19 cellular contexts compared by ENCODE assay signal in the genomic region with DNA sequence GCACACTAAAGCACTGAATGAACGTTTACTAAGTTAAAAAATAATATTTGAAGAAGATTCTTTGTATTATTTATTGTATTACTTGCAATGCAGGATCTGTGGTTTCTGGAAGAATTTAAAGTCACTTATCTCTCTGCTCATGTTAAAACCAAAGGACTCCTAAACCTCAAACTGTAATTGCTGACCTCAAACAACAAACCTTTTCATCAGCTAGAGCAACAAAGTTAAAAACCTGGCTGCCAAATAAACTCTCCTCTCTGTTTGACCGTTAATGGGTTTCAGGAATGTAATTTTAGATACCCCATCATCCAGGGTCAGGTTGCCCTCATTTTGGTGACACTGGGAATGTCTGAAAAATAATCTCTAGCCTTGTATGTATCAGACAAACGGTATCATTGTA.
A peak's percentile ranks its signal among the peaks of the same experiment; 100 is the strongest.
DNase-seq lines count a peak whose midpoint lies in the region; ATAC-seq, FAIRE-seq and TF ChIP-seq lines count a peak whose summit lies in the region.
"Had no signal": no experiment of that assay in that cellular context is flagged by ENCODE, and none has a peak within 500 bp of the region (broad histone marks: within the 10 kb centered on the region; RNA-seq: fewer than 3 reads in every experiment).

No MANE protein-coding gene starts in this region.

- no peaks in the 10 kb centered on the region for H3K36me3 ChIP-seq in mesenchymal stem cell (ENCODE audit: control insufficient read depth in 1 of 2, insufficient read depth in 2 of 2, low read depth in 1 of 2, low read length in 2 of 2)

- no peak overlapping the region for H3K18ac ChIP-seq in mesenchymal stem cell (ENCODE audit: low read depth in 1 of 2, low read length in 2 of 2)

- FAIRE-seq in urothelium cell line (lab: Jason Lieb, UNC) (peak; percentile 89), HTR-8/SVneo (lab: Jason Lieb, UNC) (no peak)
- FAIRE-seq: GM18507 had no signal

- no peaks in the 10 kb centered on the region for H3K79me1 ChIP-seq in mesenchymal stem cell (replicated peaks; ENCODE audit: low read length, poor library complexity, severe bottlenecking)

- WGBS in mesenchymal stem cell = no CpG with 5 or more reads among the region's 3 CpGs

- peak overlapping the region; percentile 99 for H3K27ac ChIP-seq in mesenchymal stem cell (ENCODE audit: low read length, poor library complexity, severe bottlenecking)
- H3K27ac ChIP-seq: epithelial cell of prostate had no signal

- no peak overlapping the region for H3K4ac ChIP-seq in mesenchymal stem cell (ENCODE audit: low read depth in 1 of 2, low read length in 2 of 2)

- intact Hi-C loops in posterior vena cava (cut with DNase I) = no loop called here

- H2BK120ac ChIP-seq in mesenchymal stem cell (ENCODE audit: low read depth, low read length) = no peak overlapping the region

- H3K9me3 ChIP-seq in mesenchymal stem cell (ENCODE audit: control insufficient read depth, low read length) = no peaks in the 10 kb centered on the region

- H2BK5ac ChIP-seq in mesenchymal stem cell (ENCODE audit: low read depth, low read length, poor library complexity, severe bottlenecking) = peak overlapping the region; percentile 79

- no peak overlapping the region for H3K14ac ChIP-seq in mesenchymal stem cell (ENCODE audit: low read length in 2 of 2)

- H3K23ac ChIP-seq in mesenchymal stem cell (ENCODE audit: low read length in 2 of 2) = no peak overlapping the region

- H3K9ac ChIP-seq in mesenchymal stem cell (ENCODE audit: low read length) = peak overlapping the region; percentile 67

- no peak overlapping the region for H2AFZ ChIP-seq in mesenchymal stem cell (ENCODE audit: low read depth, low read length)

- no peak overlapping the region for H4K8ac ChIP-seq in mesenchymal stem cell (ENCODE audit: low read length)

- no peak overlapping the region for H3K4me3 ChIP-seq in mesenchymal stem cell (ENCODE audit: insufficient read depth in 1 of 2, low read depth in 1 of 2, low read length in 2 of 2)

- no peak overlapping the region for H2BK15ac ChIP-seq in mesenchymal stem cell (ENCODE audit: low read depth, poor library complexity, severe bottlenecking)

- no peak overlapping the region for H4K91ac ChIP-seq in mesenchymal stem cell (ENCODE audit: low read length)

- DNase-seq in NCI-H2107 treated with DMSO at 0.1 percent for 48 hours (lab: John Stamatoyannopoulos, UW; ENCODE audit: unreplicated experiment) = peak; percentile 83
- no peak for DNase-seq in NCI-H2107 (lab: John Stamatoyannopoulos, UW)
- no peak for DNase-seq in mesenchymal stem cell
- no peak for DNase-seq in urothelium cell line (ENCODE audit: low spot score)
- no peak for DNase-seq in HTR-8/SVneo (ENCODE audit: insufficient read length, low spot score)
- no peak for DNase-seq in posterior vena cava (ENCODE audit: low spot score)
- no peak for DNase-seq in hippocampal formation (lab: John Stamatoyannopoulos, UW)
- DNase-seq: 8988T; activated CD4-positive, alpha-beta memory T cell treated with anti-CD3 and anti-CD28 coated beads, Interleukin-2, amount 10 ng/mL, durations not matched to agents 7 days and 5 days; activated T-cell treated with anti-CD3 and anti-CD28 coated beads, Interleukin-2, amount 50 U/mL, for 4 hours; dermis blood vessel endothelial cell; immature natural killer cell; NCI-H187 treated with DMSO at 0.1 percent for 48 hours; stimulated activated naive CD4-positive, alpha-beta T cell treated with Interleukin-2 at 50 U/mL for 16 hours had no signal

- peak overlapping the region; percentile 2 for H3K4me2 ChIP-seq in mesenchymal stem cell (ENCODE audit: low read length, poor library complexity, severe bottlenecking)

- ATAC-seq in SK-N-SH treated with all-trans-retinoic acid at 6 μM for 48 hours = peak; percentile 64; the same call in 2 of the 3 replicates
- ATAC-seq: activated naive CD4-positive, alpha-beta T cell treated with anti-CD3 and anti-CD28 coated beads, Interleukin-2, amount 50 U/mL, for 72 hours; activated T-cell treated with anti-CD3 and anti-CD28 coated beads, Interleukin-2, amount 50 U/mL, for 4 hours; natural killer cell treated with Interleukin-12 subunit alpha and Interleukin-12 subunit beta and Interleukin-15 and Interleukin-18, amount 100 ng/mL, for 72 hours had no signal

- no peaks in the 10 kb centered on the region for H3K27me3 ChIP-seq in mesenchymal stem cell (ENCODE audit: control insufficient read depth in 1 of 2, insufficient read depth in 1 of 2, low read length in 2 of 2)

- peaks cover 7% of the 10 kb centered on the region for H3K4me1 ChIP-seq in mesenchymal stem cell (ENCODE audit: control insufficient read depth, insufficient read depth, low read depth, low read length)

- H2AK5ac ChIP-seq in mesenchymal stem cell (ENCODE audit: low read length, severe bottlenecking) = peak overlapping the region; percentile 89

- no peak overlapping the region for H2BK12ac ChIP-seq in mesenchymal stem cell (ENCODE audit: low read length in 2 of 2)

TF ChIP-seq in SK-N-SH treated with all-trans-retinoic acid at 6 μM for 48 hours, 23 proteins besides CTCF, POLR2A, EP300 and RAD21 (continues in another document):
- TF ChIP-seq RARB (CRISPR knock-in tag; IDR thresholded peaks at IDR 0.05) (no peak), ZNF70 (CRISPR knock-in tag; IDR thresholded peaks at IDR 0.05) (no peak), BACH2 (CRISPR knock-in tag; IDR thresholded peaks at IDR 0.05; ENCODE audit: borderline replicate concordance) (no peak), ARNTL (CRISPR knock-in tag; IDR thresholded peaks at IDR 0.05; ENCODE audit: borderline replicate concordance, low read depth) (no peak), TOX (CRISPR knock-in tag; IDR thresholded peaks at IDR 0.05; ENCODE audit: borderline replicate concordance) (no peak), PPARA (CRISPR knock-in tag; IDR thresholded peaks at IDR 0.05; ENCODE audit: borderline replicate concordance) (no peak), SNAI2 (CRISPR knock-in tag; IDR thresholded peaks at IDR 0.05) (no peak), ISL1 (CRISPR knock-in tag; IDR thresholded peaks at IDR 0.05) (no peak), ESRRG (CRISPR knock-in tag; IDR thresholded peaks at IDR 0.05) (no peak), ZNF8 (CRISPR knock-in tag; IDR thresholded peaks at IDR 0.05) (no peak), TCF4 (CRISPR knock-in tag; IDR thresholded peaks at IDR 0.05; ENCODE audit: borderline replicate concordance) (no peak), ZNF565 (CRISPR knock-in tag; conservative IDR thresholded peaks at IDR 0.05; ENCODE audit: low read depth) (no peak)
- TF ChIP-seq, protein P1, sequence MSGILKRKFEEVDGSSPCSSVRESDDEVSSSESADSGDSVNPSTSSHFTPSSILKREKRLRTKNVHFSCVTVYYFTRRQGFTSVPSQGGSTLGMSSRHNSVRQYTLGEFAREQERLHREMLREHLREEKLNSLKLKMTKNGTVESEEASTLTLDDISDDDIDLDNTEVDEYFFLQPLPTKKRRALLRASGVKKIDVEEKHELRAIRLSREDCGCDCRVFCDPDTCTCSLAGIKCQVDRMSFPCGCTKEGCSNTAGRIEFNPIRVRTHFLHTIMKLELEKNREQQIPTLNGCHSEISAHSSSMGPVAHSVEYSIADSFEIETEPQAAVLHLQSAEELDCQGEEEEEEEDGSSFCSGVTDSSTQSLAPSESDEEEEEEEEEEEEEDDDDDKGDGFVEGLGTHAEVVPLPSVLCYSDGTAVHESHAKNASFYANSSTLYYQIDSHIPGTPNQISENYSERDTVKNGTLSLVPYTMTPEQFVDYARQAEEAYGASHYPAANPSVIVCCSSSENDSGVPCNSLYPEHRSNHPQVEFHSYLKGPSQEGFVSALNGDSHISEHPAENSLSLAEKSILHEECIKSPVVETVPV (CRISPR knock-in tag; IDR thresholded peaks at IDR 0.05) = no peak
- TF ChIP-seq, protein P2, sequence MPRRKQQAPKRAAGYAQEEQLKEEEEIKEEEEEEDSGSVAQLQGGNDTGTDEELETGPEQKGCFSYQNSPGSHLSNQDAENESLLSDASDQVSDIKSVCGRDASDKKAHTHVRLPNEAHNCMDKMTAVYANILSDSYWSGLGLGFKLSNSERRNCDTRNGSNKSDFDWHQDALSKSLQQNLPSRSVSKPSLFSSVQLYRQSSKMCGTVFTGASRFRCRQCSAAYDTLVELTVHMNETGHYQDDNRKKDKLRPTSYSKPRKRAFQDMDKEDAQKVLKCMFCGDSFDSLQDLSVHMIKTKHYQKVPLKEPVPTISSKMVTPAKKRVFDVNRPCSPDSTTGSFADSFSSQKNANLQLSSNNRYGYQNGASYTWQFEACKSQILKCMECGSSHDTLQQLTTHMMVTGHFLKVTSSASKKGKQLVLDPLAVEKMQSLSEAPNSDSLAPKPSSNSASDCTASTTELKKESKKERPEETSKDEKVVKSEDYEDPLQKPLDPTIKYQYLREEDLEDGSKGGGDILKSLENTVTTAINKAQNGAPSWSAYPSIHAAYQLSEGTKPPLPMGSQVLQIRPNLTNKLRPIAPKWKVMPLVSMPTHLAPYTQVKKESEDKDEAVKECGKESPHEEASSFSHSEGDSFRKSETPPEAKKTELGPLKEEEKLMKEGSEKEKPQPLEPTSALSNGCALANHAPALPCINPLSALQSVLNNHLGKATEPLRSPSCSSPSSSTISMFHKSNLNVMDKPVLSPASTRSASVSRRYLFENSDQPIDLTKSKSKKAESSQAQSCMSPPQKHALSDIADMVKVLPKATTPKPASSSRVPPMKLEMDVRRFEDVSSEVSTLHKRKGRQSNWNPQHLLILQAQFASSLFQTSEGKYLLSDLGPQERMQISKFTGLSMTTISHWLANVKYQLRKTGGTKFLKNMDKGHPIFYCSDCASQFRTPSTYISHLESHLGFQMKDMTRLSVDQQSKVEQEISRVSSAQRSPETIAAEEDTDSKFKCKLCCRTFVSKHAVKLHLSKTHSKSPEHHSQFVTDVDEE (CRISPR knock-in tag; IDR thresholded peaks at IDR 0.05) = no peak
- TF ChIP-seq, protein P3, sequence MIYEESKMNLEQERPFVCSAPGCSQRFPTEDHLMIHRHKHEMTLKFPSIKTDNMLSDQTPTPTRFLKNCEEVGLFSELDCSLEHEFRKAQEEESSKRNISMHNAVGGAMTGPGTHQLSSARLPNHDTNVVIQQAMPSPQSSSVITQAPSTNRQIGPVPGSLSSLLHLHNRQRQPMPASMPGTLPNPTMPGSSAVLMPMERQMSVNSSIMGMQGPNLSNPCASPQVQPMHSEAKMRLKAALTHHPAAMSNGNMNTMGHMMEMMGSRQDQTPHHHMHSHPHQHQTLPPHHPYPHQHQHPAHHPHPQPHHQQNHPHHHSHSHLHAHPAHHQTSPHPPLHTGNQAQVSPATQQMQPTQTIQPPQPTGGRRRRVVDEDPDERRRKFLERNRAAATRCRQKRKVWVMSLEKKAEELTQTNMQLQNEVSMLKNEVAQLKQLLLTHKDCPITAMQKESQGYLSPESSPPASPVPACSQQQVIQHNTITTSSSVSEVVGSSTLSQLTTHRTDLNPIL (CRISPR knock-in tag; IDR thresholded peaks at IDR 0.05; ENCODE audit: low read depth) = no peak
